ENCODE assay signal across 6 cellular contexts in genomic region chr1:13230601-13231000, GRCh38. TPM values are rescaled to one million over a fixed set of nuclear protein-coding genes. Genes with fewer than 3 reads are reported as not detected.
"Had no signal": no experiment of that assay in that cellular context is flagged by ENCODE, and none has a peak within 500 bp of the region (broad histone marks: within the 10 kb centered on the region; RNA-seq: fewer than 3 reads in every experiment).

No MANE protein-coding gene starts in this region.

RNA-seq across cellular contexts. Expression of gene PRAMEF18, which starts 4.6 kb away (rescaled TPM):
- total RNA-seq: HT-29, LHCN-M2, MCF 10A, OCI-LY7, PC-3, SJCRH30 had no signal

RNA-seq across cellular contexts. Expression of gene PRAMEF5, which starts 23.4 kb away (rescaled TPM):
- total RNA-seq: HT-29, LHCN-M2, MCF 10A, OCI-LY7, PC-3, SJCRH30 had no signal

RNA-seq across cellular contexts. Expression of gene PRAMEF13, which starts 29.4 kb away (rescaled TPM):
- total RNA-seq: HT-29, LHCN-M2, MCF 10A, OCI-LY7, PC-3, SJCRH30 had no signal

RNA-seq across cellular contexts. Expression of gene PRAMEF8, which starts 54.3 kb away (rescaled TPM):
- total RNA-seq: HT-29, LHCN-M2, MCF 10A, OCI-LY7, PC-3, SJCRH30 had no signal

RNA-seq across cellular contexts. Expression of gene PRAMEF9, which starts 59.0 kb away (rescaled TPM):
- total RNA-seq: HT-29, LHCN-M2, MCF 10A, OCI-LY7, PC-3, SJCRH30 had no signal
